8 cellular contexts compared by ENCODE assay signal in genomic region chr18:596288-596881, GRCh38. TPM values are rescaled to one million over a fixed set of nuclear protein-coding genes. Genes with fewer than 3 reads are reported as not detected.
DNase-seq lines count a peak whose midpoint lies in the region; ATAC-seq and TF ChIP-seq lines count a peak whose summit lies in the region.

No MANE protein-coding gene starts in this region.

- H3K27ac Mint-ChIP-seq in CD8-positive, alpha-beta memory T cell: peak overlapping the region in 4 of 8 donors; percentile 27 to 81 (median 52)
- peak overlapping the region; percentile 78 for H3K27ac Mint-ChIP-seq in endodermal cell
- no peak overlapping the region for H3K27ac Mint-ChIP-seq in HFFc6

- no peaks in the 10 kb centered on the region for H3K9me3 ChIP-seq in CD8-positive, alpha-beta memory T cell (ENCODE audit: low read length)
- H3K9me3 ChIP-seq in OCI-LY3 (ENCODE audit: insufficient read depth, low read length) (no peaks in the 10 kb centered on the region), endodermal cell (ENCODE audit: control insufficient read depth, low read length) (no peaks in the 10 kb centered on the region)

- H3K79me2 ChIP-seq in OCI-LY3 (ENCODE audit: low read length): no peaks in the 10 kb centered on the region

- H3K4me1 Mint-ChIP-seq in CD8-positive, alpha-beta memory T cell: peaks cover 9 to 19% (median 11%) of the 10 kb centered on the region in 3 donors
- H3K4me1 Mint-ChIP-seq in endodermal cell (peaks cover 8% of the 10 kb centered on the region), HFFc6 (ENCODE audit: low read depth) (peaks cover 8% of the 10 kb centered on the region)

- H3K9me3 Mint-ChIP-seq in CD8-positive, alpha-beta memory T cell: peaks cover 0 to 6% (median 2%) of the 10 kb centered on the region in 5 donors
- H3K9me3 Mint-ChIP-seq in endodermal cell (no peaks in the 10 kb centered on the region), HFFc6 (no peaks in the 10 kb centered on the region)

- POLR2A ChIA-PET in CD8-positive, alpha-beta memory T cell (lab: Charles Lee): no interaction called here

- H4K20me1 ChIP-seq in OCI-LY3 (ENCODE audit: insufficient read depth, low read length): no peaks in the 10 kb centered on the region

- H3K36me3 Mint-ChIP-seq in CD8-positive, alpha-beta memory T cell: no peaks in the 10 kb centered on the region
- H3K36me3 Mint-ChIP-seq in endodermal cell (ENCODE audit: low read depth) (no peaks in the 10 kb centered on the region), HFFc6 (ENCODE audit: low read depth) (no peaks in the 10 kb centered on the region)

- peaks cover 5% of the 10 kb centered on the region for H3K4me1 ChIP-seq in CD8-positive, alpha-beta memory T cell (ENCODE audit: insufficient read depth, low read length)
- H3K4me1 ChIP-seq in OCI-LY3 (ENCODE audit: low read length): no peaks in the 10 kb centered on the region
- peaks cover 5% of the 10 kb centered on the region for H3K4me1 ChIP-seq in endodermal cell (ENCODE audit: control insufficient read depth, insufficient read depth, low read length)

- peaks cover 15 to 54% of the 10 kb centered on the region in 2 donors for H3K27me3 Mint-ChIP-seq in CD8-positive, alpha-beta memory T cell
- peaks cover 7% of the 10 kb centered on the region for H3K27me3 Mint-ChIP-seq in endodermal cell (ENCODE audit: insufficient read depth)
- H3K27me3 Mint-ChIP-seq in HFFc6 (ENCODE audit: insufficient read depth): peaks cover 19% of the 10 kb centered on the region

- WGBS in endodermal cell (ENCODE audit: insufficient coverage in 1 of 2, insufficient read length in 1 of 2), 2 experiments: 0 to 52% methylated on average over 1 to 10 of the region's 24 CpGs

- CTCF ChIA-PET in CD8-positive, alpha-beta memory T cell (lab: Charles Lee): no interaction called here

- ATAC-seq in GM18511 (IDR thresholded peaks at IDR 0.05; ENCODE audit: unreplicated experiment) (peak; percentile 59), HG03108 (IDR thresholded peaks at IDR 0.05; ENCODE audit: unreplicated experiment) (peak; percentile 45)

- no peak overlapping the region for H3K4me3 ChIP-seq in CD8-positive, alpha-beta memory T cell (ENCODE audit: low read length)
- H3K4me3 ChIP-seq in OCI-LY3 (ENCODE audit: low read length): peak overlapping the region; percentile 14; the same call in 1 of the 2 replicates
- no peak overlapping the region for H3K4me3 ChIP-seq in endodermal cell (ENCODE audit: low read length)
- peak overlapping the region; percentile 32 for H3K4me3 ChIP-seq in retinal pigment epithelial cell (ENCODE audit: low read length)

- H3K9ac ChIP-seq in OCI-LY3 (ENCODE audit: low read length) (no peak overlapping the region), endodermal cell (ENCODE audit: extremely low read depth, low read length, poor library complexity, severe bottlenecking) (no peak overlapping the region)

- TF ChIP-seq CTCF in OCI-LY3 (IDR thresholded peaks at IDR 0.05; ENCODE audit: low read depth, low read length): no peak
- no peak for TF ChIP-seq CTCF in endodermal cell (conservative IDR thresholded peaks at IDR 0.05)
- TF ChIP-seq CTCF in retinal pigment epithelial cell (conservative IDR thresholded peaks at IDR 0.05; ENCODE audit: low read depth, low read length): no peak
- TF ChIP-seq CTCF in HFFc6 (IDR thresholded peaks at IDR 0.05): no peak

- no peaks in the 10 kb centered on the region for H3K36me3 ChIP-seq in CD8-positive, alpha-beta memory T cell (ENCODE audit: insufficient read depth, low read length)
- H3K36me3 ChIP-seq in OCI-LY3 (replicated peaks; ENCODE audit: low read depth, low read length): no peaks in the 10 kb centered on the region
- no peaks in the 10 kb centered on the region for H3K36me3 ChIP-seq in endodermal cell (ENCODE audit: control insufficient read depth, insufficient read depth, low read length)

- peak in 1 of 5 donors; percentile 8 for DNase-seq in CD8-positive, alpha-beta memory T cell
- DNase-seq in endodermal cell: peak; percentile 88
- DNase-seq in retinal pigment epithelial cell (ENCODE audit: low read depth): no peak
- no peak for DNase-seq in central memory CD4-positive, alpha-beta T cell
- no peak for DNase-seq in HFFc6

- no peak overlapping the region; the same call in 1 of the 2 replicates for H3K4me2 ChIP-seq in OCI-LY3 (ENCODE audit: low read length)

- H3K4me3 Mint-ChIP-seq in CD8-positive, alpha-beta memory T cell: peak overlapping the region in 5 of 7 donors; percentile 15 to 82 (median 23)
- H3K4me3 Mint-ChIP-seq in endodermal cell: peak overlapping the region; percentile 47
- no peak overlapping the region for H3K4me3 Mint-ChIP-seq in HFFc6

- peak overlapping the region; percentile 12 for H3K27ac ChIP-seq in CD8-positive, alpha-beta memory T cell (ENCODE audit: low read depth, low read length)
- H3K27ac ChIP-seq in OCI-LY3 (ENCODE audit: low read length) (no peak overlapping the region), endodermal cell (ENCODE audit: low read depth, low read length) (no peak overlapping the region)

- H3K27me3 ChIP-seq in CD8-positive, alpha-beta memory T cell (ENCODE audit: insufficient read depth, low read length, poor library complexity, severe bottlenecking): no peaks in the 10 kb centered on the region
- H3K27me3 ChIP-seq in OCI-LY3 (ENCODE audit: low read depth, low read length) (peaks cover 46% of the 10 kb centered on the region), endodermal cell (ENCODE audit: control insufficient read depth, insufficient read depth, low read length, poor library complexity, severe bottlenecking) (no peaks in the 10 kb centered on the region)

- no peak overlapping the region for H2AFZ ChIP-seq in OCI-LY3 (ENCODE audit: low read depth, low read length)

RNA-seq across cellular contexts. Expression of gene CLUL1, which starts 0.4 kb away (rescaled TPM):
- not detected for total RNA-seq in CD8-positive, alpha-beta memory T cell
- 2.1 TPM for polyA plus RNA-seq in CD8-positive, alpha-beta memory T cell
- 1 to 10 TPM in 1 of 2 donors, under 1 TPM in 1; 0.70 to 2.1 TPM for total RNA-seq in endodermal cell
- 1.6 TPM for polyA plus RNA-seq in endodermal cell (2013, experiment 1 of 2)
- 1.1 TPM for polyA plus RNA-seq in endodermal cell (2013, experiment 2 of 2)
- total RNA-seq in HFFc6 (2021; fragmentation: NEBNext Ultra II Directional; extraction: Animal tissue kit (Norgen Biotek cat#: 25700)): not detected

RNA-seq across cellular contexts. Expression of gene CETN1, which starts 16.2 kb away (rescaled TPM):
- total RNA-seq in CD8-positive, alpha-beta memory T cell: not detected
- polyA plus RNA-seq in CD8-positive, alpha-beta memory T cell: not detected
- not detected for total RNA-seq in endodermal cell
- not detected for polyA plus RNA-seq in endodermal cell (2013, experiment 1 of 2)
- polyA plus RNA-seq in endodermal cell (2013, experiment 2 of 2): not detected
- not detected for total RNA-seq in HFFc6 (2021; fragmentation: NEBNext Ultra II Directional; extraction: Animal tissue kit (Norgen Biotek cat#: 25700))

Comparison
In these comparisons a context has a peak if more than half of its experiments do, and no peak if none do; other contexts are left out.
1. H3K4me3 ChIP-seq: peak in OCI-LY3 (single experiment) and retinal pigment epithelial cell (single experiment); none in CD8-positive, alpha-beta memory T cell (single experiment) and endodermal cell (single experiment).